27 cellular contexts compared by ENCODE assay signal in the genomic region with DNA sequence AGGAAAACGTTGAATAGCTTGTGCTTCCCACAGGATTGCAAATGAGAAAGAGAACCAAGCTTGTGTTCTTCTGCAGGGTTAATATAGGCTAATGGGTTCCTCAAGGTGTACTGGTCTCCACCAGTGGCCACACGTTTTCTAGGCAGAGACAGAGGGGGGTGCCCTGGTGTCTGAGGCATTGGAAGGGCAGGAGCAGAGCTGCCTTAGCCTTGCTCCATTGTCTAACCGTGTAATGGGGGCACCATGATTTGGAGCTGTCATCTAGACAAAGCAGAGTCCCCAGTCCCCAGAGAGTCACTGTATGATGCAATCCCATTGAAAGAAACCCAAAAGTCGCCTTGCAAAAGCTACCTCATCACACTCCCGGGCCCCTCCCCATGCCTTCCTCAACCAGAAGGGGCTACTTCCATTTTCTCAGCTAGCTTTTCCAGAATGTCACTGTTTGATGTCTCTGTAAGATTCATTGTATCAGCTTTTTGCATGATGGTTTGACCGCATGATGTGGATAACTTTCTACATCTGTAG.
"Had no signal": no experiment of that assay in that cellular context is flagged by ENCODE, and none has a peak within 500 bp of the region (broad histone marks: within the 10 kb centered on the region; RNA-seq: fewer than 3 reads in every experiment).

No MANE protein-coding gene starts in this region.

- H3K27ac Mint-ChIP-seq: activated CD8-positive, alpha-beta memory T cell treated with anti-CD3 and anti-CD28 coated beads, Interleukin-2, amount 10 ng/mL, durations not matched to agents 7 days and 5 days; activated CD8-positive, alpha-beta T cell treated with anti-CD3 and anti-CD28 coated beads, Interleukin-2, amount 10 ng/mL, durations not matched to agents 7 days and 5 days; activated naive CD4-positive, alpha-beta T cell treated with anti-CD3 and anti-CD28 coated beads, Interleukin-2, amount 50 U/mL, for 72 hours; brain; T-helper 1 cell treated with Interleukin-12 subunit alpha and Interleukin-12 subunit beta and Interleukin-4 antibody, amounts not matched to agents 30 μg/mL and 1 μg/mL, for 36 hours had no signal

- H3K9me3 Mint-ChIP-seq: activated T-cell treated with anti-CD3 and anti-CD28 coated beads, Interleukin-2, amount 50 U/mL, for 4 hours; T-helper 1 cell treated with Interleukin-12 subunit alpha and Interleukin-12 subunit beta and Interleukin-4 antibody, amounts not matched to agents 30 μg/mL and 1 μg/mL, for 36 hours had no signal

- H3K36me3 Mint-ChIP-seq: activated CD8-positive, alpha-beta memory T cell treated with anti-CD3 and anti-CD28 coated beads, Interleukin-2, amount 10 ng/mL, durations not matched to agents 7 days and 5 days; brain had no signal

- H3K4me3 Mint-ChIP-seq: activated CD8-positive, alpha-beta memory T cell treated with anti-CD3 and anti-CD28 coated beads, Interleukin-2, amount 10 ng/mL, durations not matched to agents 7 days and 5 days; activated CD8-positive, alpha-beta T cell treated with anti-CD3 and anti-CD28 coated beads, Interleukin-2, amount 10 ng/mL, durations not matched to agents 7 days and 5 days; activated T-cell treated with anti-CD3 and anti-CD28 coated beads, Interleukin-2, amount 50 U/mL, for 4 hours; brain; central memory CD8-positive, alpha-beta T cell; T-helper 1 cell treated with Interleukin-12 subunit alpha and Interleukin-12 subunit beta and Interleukin-4 antibody, amounts not matched to agents 30 μg/mL and 1 μg/mL, for 36 hours; WTC11 had no signal

- H3K4me1 Mint-ChIP-seq: activated CD8-positive, alpha-beta memory T cell treated with anti-CD3 and anti-CD28 coated beads, Interleukin-2, amount 10 ng/mL, durations not matched to agents 7 days and 5 days; brain; central memory CD8-positive, alpha-beta T cell had no signal

- ATAC-seq: activated CD8-positive, alpha-beta memory T cell treated with anti-CD3 and anti-CD28 coated beads, Interleukin-2, amount 10 ng/mL, durations not matched to agents 7 days and 5 days; activated CD8-positive, alpha-beta T cell treated with anti-CD3 and anti-CD28 coated beads, Interleukin-2, amount 10 ng/mL, durations not matched to agents 7 days and 5 days; activated naive CD4-positive, alpha-beta T cell treated with anti-CD3 and anti-CD28 coated beads, Interleukin-2, amount 50 U/mL, for 72 hours; activated T-cell treated with anti-CD3 and anti-CD28 coated beads, Interleukin-2, amount 50 U/mL, for 4 hours; PC-3; WTC11 had no signal

- H3K27me3 Mint-ChIP-seq: activated CD8-positive, alpha-beta memory T cell treated with anti-CD3 and anti-CD28 coated beads, Interleukin-2, amount 10 ng/mL, durations not matched to agents 7 days and 5 days had no signal

- DNase-seq: activated CD4-positive, alpha-beta T cell treated with anti-CD3 and anti-CD28 coated beads for 48 hours; activated CD4-positive, alpha-beta T cell treated with anti-CD3 and anti-CD28 coated beads, Interleukin-2, amount 50 U/mL, for 4 hours; activated CD4-positive, CD25-positive, alpha-beta regulatory T cell treated with anti-CD3 and anti-CD28 coated beads, Interleukin-2, amount 50 U/mL, for 72 hours; activated CD8-positive, alpha-beta memory T cell treated with anti-CD3 and anti-CD28 coated beads, Interleukin-2, amount 10 ng/mL, durations not matched to agents 7 days and 5 days; activated CD8-positive, alpha-beta T cell treated with anti-CD3 and anti-CD28 coated beads, Interleukin-2, amount 10 ng/mL, durations not matched to agents 7 days and 5 days; activated effector memory CD4-positive, alpha-beta T cell treated with anti-CD3 and anti-CD28 coated beads, Interleukin-2, amount 50 U/mL, for 16 hours; activated naive CD4-positive, alpha-beta T cell treated with Interleukin-2 at 50 U/mL for 16 hours; activated T-cell treated with anti-CD3 and anti-CD28 coated beads, Interleukin-2, amount 50 U/mL, for 4 hours; amygdala; Karpas-422; MM.1S; NCI-H1092 treated with DMSO at 0.1 percent for 48 hours; NCI-H1417 treated with DMSO at 0.1 percent for 48 hours; NCI-H1694 treated with DMSO at 0.1 percent for 48 hours; NCI-H2029 treated with DMSO at 0.1 percent for 48 hours; NCI-H345; NCI-H510A; NCI-H526 treated with DMSO at 0.1 percent for 48 hours; NCI-H82; NK-92 treated with Interleukin-12 subunit alpha and Interleukin-12 subunit beta, amount 100 ng/mL, for 24 hours; PC-3; SHP77 had no signal
